In genomic region chr12:95102916-95103671, GRCh38 we compare ENCODE assay signal across 8 cellular contexts. TPM values are rescaled to one million over a fixed set of nuclear protein-coding genes. Genes with fewer than 3 reads are reported as not detected.
A peak's percentile ranks its signal among the peaks of the same experiment; 100 is the strongest.
DNase-seq lines count a peak whose midpoint lies in the region; ATAC-seq and TF ChIP-seq lines count a peak whose summit lies in the region.

No MANE protein-coding gene starts in this region.

- H3K36me3 Mint-ChIP-seq in CD14-positive monocyte: peaks cover 64 to 84% of the 10 kb centered on the region in 2 donors
- H3K36me3 Mint-ChIP-seq in nephron (ENCODE audit: low read depth): peaks cover 61% of the 10 kb centered on the region

- H3K9me3 Mint-ChIP-seq in CD14-positive monocyte (peaks cover 0 to 1% (median 0%) of the 10 kb centered on the region in 7 donors), nephron (no peaks in the 10 kb centered on the region)

- peaks cover 0 to 2% (median 0%) of the 10 kb centered on the region in 3 donors for H3K27me3 Mint-ChIP-seq in CD14-positive monocyte (ENCODE audit: low read depth in 3 of 3)
- no peaks in the 10 kb centered on the region for H3K27me3 Mint-ChIP-seq in nephron (ENCODE audit: low read depth)

- peak; percentile 51 for DNase-seq in CD14-positive monocyte (ENCODE audit: low spot score)
- peak; percentile 86 for DNase-seq in NCI-H2196 treated with DMSO at 0.1 percent for 48 hours (lab: John Stamatoyannopoulos, UW; ENCODE audit: unreplicated experiment)
- peak; percentile 2 for DNase-seq in activated T-helper 9 cell treated with anti-CD3 and anti-CD28 coated beads, Interleukin-2, amount 50 U/mL, for 16 hours (ENCODE audit: low read depth)
- no peak for DNase-seq in UCSD-AML1 (lab: John Stamatoyannopoulos, UW; ENCODE audit: unreplicated experiment)
- DNase-seq in effector CD8-positive, alpha-beta T cell (lab: John Stamatoyannopoulos, UW): no peak

- no peak overlapping the region for H3K4me3 Mint-ChIP-seq in CD14-positive monocyte
- no peak overlapping the region for H3K4me3 Mint-ChIP-seq in nephron

- H3K4me1 Mint-ChIP-seq in CD14-positive monocyte: peaks cover 31% of the 10 kb centered on the region
- H3K4me1 Mint-ChIP-seq in nephron: peaks cover 16% of the 10 kb centered on the region

- peak overlapping the region; percentile 30 to 79 (median 59) for H3K27ac Mint-ChIP-seq in CD14-positive monocyte
- H3K27ac Mint-ChIP-seq in nephron: peak overlapping the region; percentile 54 to 74 (median 73)

- intact Hi-C loops in CD14-positive monocyte (cut with micrococcal nuclease): no loop called here

- ATAC-seq in GM19023 (IDR thresholded peaks at IDR 0.05; ENCODE audit: unreplicated experiment): peak; percentile 96
- ATAC-seq in HG03097 (IDR thresholded peaks at IDR 0.05; ENCODE audit: low FRiP score, unreplicated experiment): peak; percentile 97

- TF ChIP-seq CTCF in CD14-positive monocyte (IDR thresholded peaks at IDR 0.05): no peak
- TF ChIP-seq CTCF in nephron (IDR thresholded peaks at IDR 0.05; ENCODE audit: unreplicated experiment in 3 of 3): no peak

RNA-seq across cellular contexts. Expression of gene NR2C1, which starts 29.7 kb away (rescaled TPM):
- 1 to 10 TPM; 2.2 to 6.0 TPM for polyA plus RNA-seq in CD14-positive monocyte

Comparison
In these comparisons a context has a peak if more than half of its experiments do, and no peak if none do; other contexts are left out.
1. DNase-seq: peak in CD14-positive monocyte (single experiment), NCI-H2196 treated with DMSO at 0.1 percent for 48 hours (single experiment) and activated T-helper 9 cell treated with anti-CD3 and anti-CD28 coated beads, Interleukin-2, amount 50 U/mL, for 16 hours (single experiment); none in UCSD-AML1 (single experiment) and effector CD8-positive, alpha-beta T cell (single experiment).